In the genomic region with DNA sequence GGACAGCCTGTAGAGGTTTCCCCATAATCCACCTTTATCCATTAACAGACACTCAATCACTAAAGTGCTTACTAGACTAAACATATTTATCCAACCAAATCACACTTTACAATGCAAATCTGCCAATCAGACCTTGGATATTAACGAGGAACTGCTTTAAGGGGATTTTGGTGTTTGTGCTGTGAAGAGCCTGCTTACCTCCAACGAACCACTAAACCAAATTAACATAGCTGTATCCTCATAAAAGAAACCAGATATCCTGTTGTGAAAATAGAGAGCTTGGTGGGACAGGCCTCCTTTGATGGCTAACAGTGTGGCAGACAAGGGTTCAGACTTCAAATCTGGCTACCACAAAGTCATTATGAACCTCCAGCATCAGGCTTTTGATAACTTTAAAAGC, we compare ENCODE assay signal across 16 cellular contexts.
"Had no signal": no experiment of that assay in that cellular context is flagged by ENCODE, and none has a peak within 500 bp of the region (broad histone marks: within the 10 kb centered on the region; RNA-seq: fewer than 3 reads in every experiment).

No MANE protein-coding gene starts in this region.

- H3K36me3 ChIP-seq: left ventricle myocardium inferior, neutrophil, thoracic aorta, upper lobe of right lung had no signal

- H3K27me3 ChIP-seq: hepatocyte, neutrophil, upper lobe of right lung had no signal

- DNase-seq: activated CD4-positive, alpha-beta T cell treated with anti-CD3 and anti-CD28 coated beads for 1 hour; activated CD4-positive, alpha-beta T cell treated with anti-CD3 and anti-CD28 coated beads, Interleukin-2, amount 50 U/mL, for 48 hours; activated naive CD4-positive, alpha-beta T cell treated with anti-CD3 and anti-CD28 coated beads, Interleukin-2, amount 10 ng/mL, durations not matched to agents 7 days and 5 days; kidney; left ventricle myocardium inferior; mucosa of descending colon; naive thymus-derived CD4-positive, alpha-beta T cell; posterior cingulate gyrus; retina; T-helper 9 cell; upper lobe of right lung had no signal

- H3K4me3 ChIP-seq: hepatocyte, left ventricle myocardium inferior, mucosa of descending colon, thoracic aorta, upper lobe of right lung had no signal

- ATAC-seq: activated T-helper 17 cell treated with anti-CD3 and anti-CD28 coated beads, Interleukin-2, amount 50 U/mL, for 72 hours; mucosa of descending colon; naive thymus-derived CD4-positive, alpha-beta T cell; stimulated activated effector memory CD8-positive, alpha-beta T cell treated with anti-CD3 and anti-CD28 coated beads, Interleukin-12 subunit alpha, Interleukin-12 subunit beta, amount 100 ng/mL, for 72 hours; upper lobe of right lung had no signal
